In the genomic region with DNA sequence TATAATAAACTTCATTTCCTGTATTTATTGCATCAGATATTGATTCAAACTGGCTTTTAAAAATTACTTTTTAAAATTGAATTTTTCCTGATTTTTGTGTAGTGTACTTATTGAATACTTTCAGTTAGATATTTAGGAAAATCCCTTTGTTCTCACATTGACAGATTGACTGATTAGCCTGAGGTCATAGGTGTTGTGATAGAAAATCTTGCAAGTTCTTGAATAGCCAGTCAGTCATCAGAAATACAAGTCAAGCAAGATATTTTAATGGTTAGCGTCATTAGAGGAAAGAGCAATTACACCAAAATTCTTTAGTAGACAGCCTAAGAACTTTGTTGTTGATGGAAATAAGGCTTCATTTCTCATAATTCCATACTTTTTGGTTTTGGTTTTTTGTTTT, we compare ENCODE assay signal across 1 cellular context.
TF ChIP-seq lines count a peak whose summit lies in the region.

No MANE protein-coding gene starts in this region.

TF ChIP-seq in GM12878, 131 proteins besides CTCF, POLR2A, EP300 and RAD21:
- TF ChIP-seq KDM1A (IDR thresholded peaks at IDR 0.05; ENCODE audit: borderline replicate concordance), result no peak
- TF ChIP-seq, protein P1, sequence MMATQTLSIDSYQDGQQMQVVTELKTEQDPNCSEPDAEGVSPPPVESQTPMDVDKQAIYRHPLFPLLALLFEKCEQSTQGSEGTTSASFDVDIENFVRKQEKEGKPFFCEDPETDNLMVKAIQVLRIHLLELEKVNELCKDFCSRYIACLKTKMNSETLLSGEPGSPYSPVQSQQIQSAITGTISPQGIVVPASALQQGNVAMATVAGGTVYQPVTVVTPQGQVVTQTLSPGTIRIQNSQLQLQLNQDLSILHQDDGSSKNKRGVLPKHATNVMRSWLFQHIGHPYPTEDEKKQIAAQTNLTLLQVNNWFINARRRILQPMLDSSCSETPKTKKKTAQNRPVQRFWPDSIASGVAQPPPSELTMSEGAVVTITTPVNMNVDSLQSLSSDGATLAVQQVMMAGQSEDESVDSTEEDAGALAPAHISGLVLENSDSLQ (IDR thresholded peaks at IDR 0.05), result peak; percentile 61
- no peak for TF ChIP-seq RUNX3 (IDR thresholded peaks at IDR 0.05; ENCODE audit: low read length)
- peak; percentile 80 for TF ChIP-seq NR2F1 (conservative IDR thresholded peaks at IDR 0.05)
